8 cellular contexts compared by ENCODE assay signal in the genomic region with DNA sequence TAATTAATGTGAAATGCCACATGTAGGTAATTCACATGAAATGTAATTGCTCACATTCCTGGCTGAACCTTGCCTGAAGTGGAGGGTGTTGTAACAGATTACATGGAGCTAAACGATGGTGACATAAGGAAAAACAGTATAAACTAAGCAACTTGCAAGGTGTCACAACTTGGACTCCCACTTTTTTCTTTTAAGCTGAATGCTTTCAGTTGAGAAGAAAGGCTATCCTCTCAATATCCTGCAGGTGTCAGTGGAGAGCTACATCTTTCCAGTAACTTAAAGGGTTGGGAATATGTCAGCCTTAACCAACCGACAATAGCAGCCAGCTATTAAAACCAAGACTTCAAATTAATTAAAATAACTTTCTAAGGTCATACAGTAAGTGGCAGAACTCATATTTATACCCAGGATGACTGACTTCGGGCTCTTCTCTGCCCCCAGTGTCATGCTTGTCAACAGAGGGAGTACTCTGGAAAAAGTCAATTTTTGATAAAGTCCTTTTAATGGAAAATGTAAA. TPM values are rescaled to one million over a fixed set of nuclear protein-coding genes. Genes with fewer than 3 reads are reported as not detected.
A peak's percentile ranks its signal among the peaks of the same experiment; 100 is the strongest.
DNase-seq lines count a peak whose midpoint lies in the region; ATAC-seq, FAIRE-seq and TF ChIP-seq lines count a peak whose summit lies in the region.

No MANE protein-coding gene starts in this region.

- H3K4me1 ChIP-seq in A673 (ENCODE audit: insufficient read depth, low read length, poor library complexity, severe bottlenecking): peaks cover 36% of the 10 kb centered on the region
- H3K4me1 ChIP-seq in astrocyte (ENCODE audit: insufficient read depth, low read length): no peaks in the 10 kb centered on the region
- H3K4me1 ChIP-seq in hepatocyte (ENCODE audit: insufficient read depth): peaks cover 3% of the 10 kb centered on the region
- H3K4me1 ChIP-seq in gastrocnemius medialis: peaks cover 0 to 11% of the 10 kb centered on the region in 2 donors

- H3K27ac ChIP-seq in A673 (ENCODE audit: low read depth, low read length, poor library complexity, severe bottlenecking): no peak overlapping the region
- no peak overlapping the region for H3K27ac ChIP-seq in astrocyte (ENCODE audit: low read depth, low read length)
- H3K27ac ChIP-seq in hepatocyte: no peak overlapping the region
- peak overlapping the region in 1 of 4 donors; percentile 29 for H3K27ac ChIP-seq in gastrocnemius medialis

- peaks cover 23% of the 10 kb centered on the region for H3K4me1 Mint-ChIP-seq in astrocyte (ENCODE audit: low read depth, unreplicated experiment)

- 33% methylated on average over 3 of the region's 3 CpGs for WGBS in hepatocyte (ENCODE audit: low lambda C conversion rate, missing lambda C conversion rate)

- H3K27me3 ChIP-seq in A673 (replicated peaks; ENCODE audit: insufficient read depth, low read depth, low read length, poor library complexity) (no peaks in the 10 kb centered on the region), astrocyte (ENCODE audit: insufficient read depth, low read length) (no peaks in the 10 kb centered on the region), hepatocyte (no peaks in the 10 kb centered on the region), gastrocnemius medialis (no peaks in the 10 kb centered on the region)

- BruUV-seq in A673 (replicated peaks; lab: Mats Ljungman, UMichigan): no TSS peak

- TF ChIP-seq POLR2A in gastrocnemius medialis (IDR thresholded peaks at IDR 0.05): no peak

- H4K20me1 ChIP-seq in astrocyte (ENCODE audit: insufficient read depth, low read length) (peaks cover 12% of the 10 kb centered on the region), hepatocyte (ENCODE audit: insufficient read depth, poor library complexity, severe bottlenecking) (no peaks in the 10 kb centered on the region)

- H3K9ac ChIP-seq in astrocyte (ENCODE audit: low read length): no peak overlapping the region

- H3K4me3 ChIP-seq in A673 (ENCODE audit: low read depth, low read length, poor library complexity, severe bottlenecking) (no peak overlapping the region), astrocyte (ENCODE audit: insufficient read depth, low read depth, low read length) (no peak overlapping the region), hepatocyte (no peak overlapping the region), gastrocnemius medialis (no peak overlapping the region)

- H3K36me3 Mint-ChIP-seq in astrocyte (ENCODE audit: low read depth, unreplicated experiment): peaks cover 2% of the 10 kb centered on the region

- H2AFZ ChIP-seq in astrocyte (ENCODE audit: low read depth, low read length) (no peak overlapping the region), hepatocyte (no peak overlapping the region)

- POLR2A ChIA-PET in A673 (lab: Charles Lee; ENCODE audit: low non-redundant PET): interaction anchor here (0.5 to 1.0 kb wide), 3 partner anchors 34 to 546 kb away, joined by 3 to 5 read pairs (median 3); no protein-coding TSS in a partner anchor

- TF ChIP-seq CTCF in A673 (conservative IDR thresholded peaks at IDR 0.05; ENCODE audit: low read depth, low read length) (peak; percentile 84), astrocyte (IDR thresholded peaks at IDR 0.05; ENCODE audit: insufficient read depth, low read depth, low read length) (peak; percentile 92), hepatocyte (IDR thresholded peaks at IDR 0.05; ENCODE audit: poor library complexity) (peak; percentile 62), gastrocnemius medialis (IDR thresholded peaks at IDR 0.05 in 4 of 5, conservative IDR thresholded peaks at IDR 0.05 in 1 of 5) (peak; percentile 67 to 85 (median 78))

- H3K36me3 ChIP-seq in A673 (ENCODE audit: insufficient read depth, low read length, poor library complexity, severe bottlenecking) (peaks cover 31% of the 10 kb centered on the region), astrocyte (ENCODE audit: insufficient read depth, low read length) (peaks cover 38% of the 10 kb centered on the region), hepatocyte (replicated peaks; ENCODE audit: insufficient read depth, low read depth) (no peaks in the 10 kb centered on the region), gastrocnemius medialis (peaks cover 0 to 14% of the 10 kb centered on the region in 2 donors)

- in situ Hi-C loops in gastrocnemius medialis (cut with MboI; ENCODE audit: low sequenced_read_pairs in 4 of 4): loop anchor here in 3 of 4 donors (10.0 to 25.0 kb wide), 5 partner anchors 154 to 729 kb away; no protein-coding TSS in a partner anchor

- H3K9me2 ChIP-seq in hepatocyte (replicated peaks; ENCODE audit: insufficient read depth): no peaks in the 10 kb centered on the region

- intact Hi-C loops in A673 (cut with micrococcal nuclease; ENCODE audit: unreplicated experiment) (loop anchor here (1.0 to 2.0 kb wide), 4 partner anchors 462 to 600 kb away; no protein-coding TSS in a partner anchor), gastrocnemius medialis (cut with DNase I; ENCODE audit: low total_unique reads) (loop anchor here (1.0 to 5.0 kb wide), 5 partner anchors 101 to 651 kb away; a partner anchor contains a TSS)

- no peaks in the 10 kb centered on the region for H3K27me3 Mint-ChIP-seq in astrocyte (ENCODE audit: low read depth, unreplicated experiment)

- CTCF ChIA-PET in A673 (lab: Charles Lee): interaction anchor here (0.5 to 2.8 kb wide), 17 partner anchors 34 to 700 kb away, joined by 3 to 37 read pairs (median 4); no protein-coding TSS in a partner anchor

- H3K27ac Mint-ChIP-seq in astrocyte (ENCODE audit: unreplicated experiment): no peak overlapping the region

- H3K9me3 Mint-ChIP-seq in astrocyte (ENCODE audit: unreplicated experiment): no peaks in the 10 kb centered on the region

- peak; percentile 85 for FAIRE-seq in astrocyte (lab: Jason Lieb, UNC)

- no peaks in the 10 kb centered on the region for H3K9me3 ChIP-seq in A673 (ENCODE audit: low read depth, low read length, poor library complexity, severe bottlenecking)
- no peaks in the 10 kb centered on the region for H3K9me3 ChIP-seq in astrocyte (ENCODE audit: insufficient read depth, low read depth, low read length)
- no peaks in the 10 kb centered on the region for H3K9me3 ChIP-seq in hepatocyte (ENCODE audit: low read depth)
- H3K9me3 ChIP-seq in gastrocnemius medialis: no peaks in the 10 kb centered on the region

- no peak overlapping the region for H3K4me3 Mint-ChIP-seq in astrocyte (ENCODE audit: unreplicated experiment)

- H3K79me2 ChIP-seq in astrocyte (ENCODE audit: insufficient read depth, low read length): no peaks in the 10 kb centered on the region
- H3K79me2 ChIP-seq in hepatocyte: no peaks in the 10 kb centered on the region

- ATAC-seq in HG03159 (IDR thresholded peaks at IDR 0.05; ENCODE audit: unreplicated experiment) (peak; percentile 48), gastrocnemius medialis (peak; percentile 77 to 81), GM21515 (IDR thresholded peaks at IDR 0.05; ENCODE audit: unreplicated experiment) (no peak)

- DNase-seq in A673 (ENCODE audit: low spot score) (peak; percentile 89), GM04503 (ENCODE audit: low read depth) (peak; percentile 21), NCI-H446 (lab: John Stamatoyannopoulos, UW) (peak; percentile 44 to 65), astrocyte (ENCODE audit: low read depth) (peak; percentile 56), hepatocyte (ENCODE audit: low spot score) (peak; percentile 81), gastrocnemius medialis (no peak)

- H3K4me2 ChIP-seq in astrocyte (ENCODE audit: low read length): no peak overlapping the region
- no peak overlapping the region for H3K4me2 ChIP-seq in hepatocyte

RNA-seq across cellular contexts. Expression of a gene that starts 33.7 kb away (rescaled TPM):
- total RNA-seq in A673 (2021) (21.9 and 24.8 TPM in 2 replicates), astrocyte (55.4 and 60.0 TPM in 2 replicates), hepatocyte (35.6 and 42.7 TPM in 2 replicates), gastrocnemius medialis (10 to 100 TPM; 10.2 to 29.2 (median 13.3) TPM)
- 40.8 and 44.5 TPM in 2 replicates for polyA plus RNA-seq in hepatocyte

Comparison
In these comparisons a context has a peak if more than half of its experiments do, and no peak if none do; other contexts are left out.
1. DNase-seq: peak in A673 (single experiment), GM04503 (single experiment), NCI-H446 (2 of 2), astrocyte (single experiment) and hepatocyte (single experiment); none in gastrocnemius medialis (0 of 2).
2. Peak in every context shown above with its lines, with median percentiles within 50 percentile points of each other: CTCF ChIP-seq.